ENCODE assay signal across 1 cellular context in genomic region chr21:14762734-14763694, GRCh38.
TF ChIP-seq lines count a peak whose summit lies in the region.

No MANE protein-coding gene starts in this region.

TF ChIP-seq in K562, 482 proteins besides CTCF, POLR2A, EP300 and RAD21 (continued from another document and continues in another):
- TF ChIP-seq ZNF318 (IDR thresholded peaks at IDR 0.05; ENCODE audit: borderline replicate concordance in 1 of 2, low read depth in 1 of 2): peak in 1 of 2 experiments; percentile 51; a peak in 2 of 4 replicates
- TF ChIP-seq ESRRA (IDR thresholded peaks at IDR 0.05; ENCODE audit: borderline replicate concordance, low read depth): peak; percentile 78; the same call in 1 of the 2 replicates
- no peak for TF ChIP-seq HNRNPUL1 (IDR thresholded peaks at IDR 0.05; ENCODE audit: low read length)
- no peak for TF ChIP-seq HMG20A (CRISPR knock-in tag; conservative IDR thresholded peaks at IDR 0.05)
- TF ChIP-seq, protein P1, sequence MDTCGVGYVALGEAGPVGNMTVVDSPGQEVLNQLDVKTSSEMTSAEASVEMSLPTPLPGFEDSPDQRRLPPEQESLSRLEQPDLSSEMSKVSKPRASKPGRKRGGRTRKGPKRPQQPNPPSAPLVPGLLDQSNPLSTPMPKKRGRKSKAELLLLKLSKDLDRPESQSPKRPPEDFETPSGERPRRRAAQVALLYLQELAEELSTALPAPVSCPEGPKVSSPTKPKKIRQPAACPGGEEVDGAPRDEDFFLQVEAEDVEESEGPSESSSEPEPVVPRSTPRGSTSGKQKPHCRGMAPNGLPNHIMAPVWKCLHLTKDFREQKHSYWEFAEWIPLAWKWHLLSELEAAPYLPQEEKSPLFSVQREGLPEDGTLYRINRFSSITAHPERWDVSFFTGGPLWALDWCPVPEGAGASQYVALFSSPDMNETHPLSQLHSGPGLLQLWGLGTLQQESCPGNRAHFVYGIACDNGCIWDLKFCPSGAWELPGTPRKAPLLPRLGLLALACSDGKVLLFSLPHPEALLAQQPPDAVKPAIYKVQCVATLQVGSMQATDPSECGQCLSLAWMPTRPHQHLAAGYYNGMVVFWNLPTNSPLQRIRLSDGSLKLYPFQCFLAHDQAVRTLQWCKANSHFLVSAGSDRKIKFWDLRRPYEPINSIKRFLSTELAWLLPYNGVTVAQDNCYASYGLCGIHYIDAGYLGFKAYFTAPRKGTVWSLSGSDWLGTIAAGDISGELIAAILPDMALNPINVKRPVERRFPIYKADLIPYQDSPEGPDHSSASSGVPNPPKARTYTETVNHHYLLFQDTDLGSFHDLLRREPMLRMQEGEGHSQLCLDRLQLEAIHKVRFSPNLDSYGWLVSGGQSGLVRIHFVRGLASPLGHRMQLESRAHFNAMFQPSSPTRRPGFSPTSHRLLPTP (IDR thresholded peaks at IDR 0.05; ENCODE audit: borderline replicate concordance, extremely low read depth, insufficient read length): no peak
- no peak for TF ChIP-seq TAF7 (tag; IDR thresholded peaks at IDR 0.05)
- TF ChIP-seq CHD4 (IDR thresholded peaks at IDR 0.05; ENCODE audit: insufficient read depth, insufficient replicate concordance, low read depth, low read length, poor library complexity, severe bottlenecking): no peak
- peak; percentile 58; the same call in 1 of the 2 replicates for TF ChIP-seq ATF7 (IDR thresholded peaks at IDR 0.05)
- peak; percentile 81; the same call in 1 of the 2 replicates for TF ChIP-seq NCOA1 (IDR thresholded peaks at IDR 0.05; ENCODE audit: low read depth)
- TF ChIP-seq ZNF780A (CRISPR knock-in tag; IDR thresholded peaks at IDR 0.05): no peak
- TF ChIP-seq, protein P2, sequence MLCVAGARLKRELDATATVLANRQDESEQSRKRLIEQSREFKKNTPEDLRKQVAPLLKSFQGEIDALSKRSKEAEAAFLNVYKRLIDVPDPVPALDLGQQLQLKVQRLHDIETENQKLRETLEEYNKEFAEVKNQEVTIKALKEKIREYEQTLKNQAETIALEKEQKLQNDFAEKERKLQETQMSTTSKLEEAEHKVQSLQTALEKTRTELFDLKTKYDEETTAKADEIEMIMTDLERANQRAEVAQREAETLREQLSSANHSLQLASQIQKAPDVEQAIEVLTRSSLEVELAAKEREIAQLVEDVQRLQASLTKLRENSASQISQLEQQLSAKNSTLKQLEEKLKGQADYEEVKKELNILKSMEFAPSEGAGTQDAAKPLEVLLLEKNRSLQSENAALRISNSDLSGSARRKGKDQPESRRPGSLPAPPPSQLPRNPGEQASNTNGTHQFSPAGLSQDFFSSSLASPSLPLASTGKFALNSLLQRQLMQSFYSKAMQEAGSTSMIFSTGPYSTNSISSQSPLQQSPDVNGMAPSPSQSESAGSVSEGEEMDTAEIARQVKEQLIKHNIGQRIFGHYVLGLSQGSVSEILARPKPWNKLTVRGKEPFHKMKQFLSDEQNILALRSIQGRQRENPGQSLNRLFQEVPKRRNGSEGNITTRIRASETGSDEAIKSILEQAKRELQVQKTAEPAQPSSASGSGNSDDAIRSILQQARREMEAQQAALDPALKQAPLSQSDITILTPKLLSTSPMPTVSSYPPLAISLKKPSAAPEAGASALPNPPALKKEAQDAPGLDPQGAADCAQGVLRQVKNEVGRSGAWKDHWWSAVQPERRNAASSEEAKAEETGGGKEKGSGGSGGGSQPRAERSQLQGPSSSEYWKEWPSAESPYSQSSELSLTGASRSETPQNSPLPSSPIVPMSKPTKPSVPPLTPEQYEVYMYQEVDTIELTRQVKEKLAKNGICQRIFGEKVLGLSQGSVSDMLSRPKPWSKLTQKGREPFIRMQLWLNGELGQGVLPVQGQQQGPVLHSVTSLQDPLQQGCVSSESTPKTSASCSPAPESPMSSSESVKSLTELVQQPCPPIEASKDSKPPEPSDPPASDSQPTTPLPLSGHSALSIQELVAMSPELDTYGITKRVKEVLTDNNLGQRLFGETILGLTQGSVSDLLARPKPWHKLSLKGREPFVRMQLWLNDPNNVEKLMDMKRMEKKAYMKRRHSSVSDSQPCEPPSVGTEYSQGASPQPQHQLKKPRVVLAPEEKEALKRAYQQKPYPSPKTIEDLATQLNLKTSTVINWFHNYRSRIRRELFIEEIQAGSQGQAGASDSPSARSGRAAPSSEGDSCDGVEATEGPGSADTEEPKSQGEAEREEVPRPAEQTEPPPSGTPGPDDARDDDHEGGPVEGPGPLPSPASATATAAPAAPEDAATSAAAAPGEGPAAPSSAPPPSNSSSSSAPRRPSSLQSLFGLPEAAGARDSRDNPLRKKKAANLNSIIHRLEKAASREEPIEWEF (CRISPR knock-in tag; IDR thresholded peaks at IDR 0.05): no peak
- 0 out of 2 replicates have a peak, but pooled peaks have one; percentile 57 for TF ChIP-seq ZNF584 (CRISPR knock-in tag; IDR thresholded peaks at IDR 0.05; ENCODE audit: low read depth)
- TF ChIP-seq NBN (IDR thresholded peaks at IDR 0.05; ENCODE audit: low read depth): peak; percentile 96; the same call in 1 of the 2 replicates
- TF ChIP-seq TCF15 (CRISPR knock-in tag; IDR thresholded peaks at IDR 0.05): no peak
- peak; percentile 99 for TF ChIP-seq CBFA2T3 (IDR thresholded peaks at IDR 0.05)
- no peak for TF ChIP-seq XRCC3 (IDR thresholded peaks at IDR 0.05)
- no peak for TF ChIP-seq STAT5B (CRISPR knock-in tag; IDR thresholded peaks at IDR 0.05)
- TF ChIP-seq KDM1A (IDR thresholded peaks at IDR 0.05): peak; percentile 90 to 91
- TF ChIP-seq ZNF76 (CRISPR knock-in tag; IDR thresholded peaks at IDR 0.05; ENCODE audit: borderline replicate concordance): no peak
- TF ChIP-seq MYC (IDR thresholded peaks at IDR 0.05; ENCODE audit: low read depth, low read length): 0 out of 2 replicates have a peak, but pooled peaks have one; percentile 42
- TF ChIP-seq MYC (CRISPR knock-in tag; IDR thresholded peaks at IDR 0.05; ENCODE audit: borderline replicate concordance, low read depth): no peak
- no peak for TF ChIP-seq ZNF224 (CRISPR knock-in tag; IDR thresholded peaks at IDR 0.05)
- TF ChIP-seq, protein P3, sequence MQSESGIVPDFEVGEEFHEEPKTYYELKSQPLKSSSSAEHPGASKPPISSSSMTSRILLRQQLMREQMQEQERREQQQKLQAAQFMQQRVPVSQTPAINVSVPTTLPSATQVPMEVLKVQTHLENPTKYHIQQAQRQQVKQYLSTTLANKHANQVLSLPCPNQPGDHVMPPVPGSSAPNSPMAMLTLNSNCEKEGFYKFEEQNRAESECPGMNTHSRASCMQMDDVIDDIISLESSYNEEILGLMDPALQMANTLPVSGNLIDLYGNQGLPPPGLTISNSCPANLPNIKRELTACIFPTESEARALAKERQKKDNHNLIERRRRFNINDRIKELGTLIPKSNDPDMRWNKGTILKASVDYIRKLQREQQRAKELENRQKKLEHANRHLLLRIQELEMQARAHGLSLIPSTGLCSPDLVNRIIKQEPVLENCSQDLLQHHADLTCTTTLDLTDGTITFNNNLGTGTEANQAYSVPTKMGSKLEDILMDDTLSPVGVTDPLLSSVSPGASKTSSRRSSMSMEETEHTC (IDR thresholded peaks at IDR 0.05): no peak
- TF ChIP-seq HMG20B (CRISPR knock-in tag; IDR thresholded peaks at IDR 0.05): no peak
- TF ChIP-seq ZC3H4 (CRISPR knock-in tag; IDR thresholded peaks at IDR 0.05; ENCODE audit: borderline replicate concordance): no peak
- no peak for TF ChIP-seq ZC3H11A (IDR thresholded peaks at IDR 0.05; ENCODE audit: low read depth, low read length)
- TF ChIP-seq ZNF212 (CRISPR knock-in tag; IDR thresholded peaks at IDR 0.05): no peak
- TF ChIP-seq ETV5 (CRISPR knock-in tag; IDR thresholded peaks at IDR 0.05; ENCODE audit: low read depth): 0 out of 2 replicates have a peak, but pooled peaks have one; percentile 53
- no peak for TF ChIP-seq ZNF408 (CRISPR knock-in tag; IDR thresholded peaks at IDR 0.05; ENCODE audit: low read depth)
- TF ChIP-seq MAZ (CRISPR knock-in tag; conservative IDR thresholded peaks at IDR 0.05 in 1 of 2, IDR thresholded peaks at IDR 0.05 in 1 of 2): 0 out of 4 replicates have a peak, but pooled peaks of 1 of the 2 experiments have one; percentile 23
- TF ChIP-seq BCLAF1 (IDR thresholded peaks at IDR 0.05; ENCODE audit: borderline replicate concordance in 1 of 2, control insufficient read depth in 1 of 2, low read depth in 2 of 2, low read length in 1 of 2): no peak
- TF ChIP-seq ZNF766 (CRISPR knock-in tag; conservative IDR thresholded peaks at IDR 0.05): peak; percentile 86
- no peak for TF ChIP-seq XRCC4 (IDR thresholded peaks at IDR 0.05; ENCODE audit: extremely low read depth, insufficient read depth, insufficient read length)
- peak; percentile 97 for TF ChIP-seq SMARCA4 (IDR thresholded peaks at IDR 0.05)
- no peak for TF ChIP-seq ZFP91 (CRISPR knock-in tag; IDR thresholded peaks at IDR 0.05)
